Comparison of ENCODE assay signal across 14 cellular contexts in the genomic region with DNA sequence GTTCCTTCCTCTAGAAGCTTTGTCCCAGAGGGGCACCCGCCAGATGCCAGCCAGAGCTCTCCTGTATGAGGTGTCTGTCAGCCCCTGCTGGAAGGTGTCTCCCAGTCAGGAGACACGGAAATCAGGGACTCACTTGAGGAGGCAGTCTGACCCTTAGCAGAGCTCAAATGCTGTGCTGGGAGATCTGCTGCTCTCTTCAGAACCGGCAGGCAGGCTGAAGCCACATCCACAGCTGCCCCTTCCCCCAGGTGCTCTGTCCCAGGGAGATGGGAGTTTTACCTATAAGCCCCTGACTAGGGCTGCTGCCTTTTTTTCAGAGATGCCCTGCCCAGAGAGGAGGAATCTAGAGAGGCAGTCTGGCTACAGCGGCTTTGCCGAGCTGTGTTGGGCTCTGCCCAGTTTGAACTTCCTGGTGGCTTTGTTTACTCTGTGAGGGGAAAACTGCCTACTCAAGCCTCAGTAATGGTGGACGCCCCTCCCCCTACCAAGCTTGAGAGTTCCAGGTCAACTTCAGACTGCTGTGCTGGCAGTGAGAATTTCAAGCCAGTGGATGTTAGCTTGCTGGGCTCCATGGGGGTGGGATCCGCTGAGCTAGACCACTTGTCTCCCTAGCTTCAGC. TPM values are rescaled to one million over a fixed set of nuclear protein-coding genes. Genes with fewer than 3 reads are reported as not detected.
DNase-seq lines count a peak whose midpoint lies in the region; ATAC-seq and TF ChIP-seq lines count a peak whose summit lies in the region.
"Not testable (repeated sequence)": the region's sequence is repeated elsewhere in the genome, so short reads cannot be mapped to it uniquely, and the experiment has no call there.
"Had no signal": no experiment of that assay in that cellular context is flagged by ENCODE, and none has a peak within 500 bp of the region (broad histone marks: within the 10 kb centered on the region; RNA-seq: fewer than 3 reads in every experiment).

No MANE protein-coding gene starts in this region.

- not testable (repeated sequence) for H4K8ac ChIP-seq in neuronal stem cell (ENCODE audit: low read depth, low read length)

- H3K14ac ChIP-seq in neuronal stem cell (ENCODE audit: low read length), result not testable (repeated sequence)

- H2AK5ac ChIP-seq in neuronal stem cell (ENCODE audit: low read depth, low read length), result not testable (repeated sequence)

- 70 to 88% methylated on average over 7 of the region's 7 CpGs for WGBS in lung, 2 donors
- no CpG with 5 or more reads among the region's 7 CpGs for WGBS in neuronal stem cell (ENCODE audit: extremely low coverage in 2 of 2, insufficient read length in 2 of 2, insufficient replicate concordance in 1 of 2), 2 donors

- not testable (repeated sequence) for H3K4me1 ChIP-seq in colonic mucosa; left lung; lung (ENCODE audit: control insufficient read depth in 2 of 2, insufficient read depth in 2 of 2, low read length in 2 of 2); neuronal stem cell (ENCODE audit: control insufficient read depth in 2 of 2, insufficient read depth in 1 of 2, low read depth in 1 of 2, low read length in 2 of 2)

- H3K9me3 ChIP-seq in colonic mucosa; left lung; lung (ENCODE audit: control insufficient read depth in 2 of 2, insufficient read depth in 1 of 2, low read length in 1 of 2); neuronal stem cell (replicated peaks in 1 of 2; ENCODE audit: control insufficient read depth in 2 of 2, insufficient read depth in 1 of 2, low read depth in 1 of 2, low read length in 2 of 2): not testable (repeated sequence)

- H3K4ac ChIP-seq in neuronal stem cell (ENCODE audit: low read length), result not testable (repeated sequence)

- H3K4me3 ChIP-seq in colonic mucosa; left lung; lung; neuronal stem cell (ENCODE audit: low read length in 2 of 2): not testable (repeated sequence)

- H3K9ac ChIP-seq in colonic mucosa (ENCODE audit: low read depth in 2 of 2, low read length in 2 of 2); neuronal stem cell (ENCODE audit: low read depth, low read length, poor library complexity): not testable (repeated sequence)

- H2BK120ac ChIP-seq in neuronal stem cell (ENCODE audit: low read depth, low read length), result not testable (repeated sequence)

- H3K27me3 ChIP-seq in colonic mucosa; lung (ENCODE audit: control insufficient read depth, insufficient read depth); neuronal stem cell (ENCODE audit: control insufficient read depth in 3 of 3, insufficient read depth in 3 of 3, low read depth in 1 of 3, low read length in 3 of 3): not testable (repeated sequence)
- peaks cover 0 to 40% of the 10 kb centered on the region in 2 donors for H3K27me3 ChIP-seq in left lung

- intact Hi-C loops in colonic mucosa (cut with DNase I); left lung (cut with DNase I): not testable (repeated sequence)

- not testable (repeated sequence) for H3K36me3 ChIP-seq in colonic mucosa; left lung; lung (ENCODE audit: control insufficient read depth in 2 of 2, insufficient read depth in 2 of 2, low read length in 2 of 2); neuronal stem cell (replicated peaks in 1 of 2; ENCODE audit: control insufficient read depth in 2 of 2, insufficient read depth in 2 of 2, low read length in 2 of 2)

- not testable (repeated sequence) for H2BK5ac ChIP-seq in neuronal stem cell (ENCODE audit: low read length)

- H2BK12ac ChIP-seq in neuronal stem cell (ENCODE audit: low read length), result not testable (repeated sequence)

- H4K91ac ChIP-seq in neuronal stem cell (ENCODE audit: low read depth, low read length, poor library complexity), result not testable (repeated sequence)

- H2AFZ ChIP-seq in neuronal stem cell (ENCODE audit: low read length), result peak overlapping the region; percentile 49

- DNase-seq in COLO668 (lab: John Stamatoyannopoulos, UW; ENCODE audit: unreplicated experiment) (peak; percentile 13), DMS53 (lab: John Stamatoyannopoulos, UW) (peak; percentile 51), HT-29 (ENCODE audit: low spot score) (peak; percentile 55), colonic mucosa (peak; percentile 51), left lung (peak in 1 of 2 donors; percentile 55), lung (ENCODE audit: low spot score) (peak; percentile 58)
- not testable (repeated sequence) for DNase-seq in neuronal stem cell (ENCODE audit: low spot score)

- H3K27ac ChIP-seq in colonic mucosa; left lung; lung (ENCODE audit: low read depth in 1 of 2, low read length in 1 of 2); neuronal stem cell (replicated peaks; ENCODE audit: low read length): not testable (repeated sequence)

- H2BK15ac ChIP-seq in neuronal stem cell (ENCODE audit: low read length), result not testable (repeated sequence)

- not testable (repeated sequence) for H3K79me1 ChIP-seq in neuronal stem cell (ENCODE audit: low read depth, low read length)

- not testable (repeated sequence) for TF ChIP-seq CTCF in colonic mucosa (IDR thresholded peaks at IDR 0.05); left lung (IDR thresholded peaks at IDR 0.05); lung (IDR thresholded peaks at IDR 0.05; ENCODE audit: control extremely low read depth, extremely low read depth)

- H3K4me2 ChIP-seq in neuronal stem cell (ENCODE audit: insufficient read depth, low read length, poor library complexity, severe bottlenecking), result not testable (repeated sequence)

- ATAC-seq in left lung, result peak; percentile 33
- ATAC-seq in lung (ENCODE audit: insufficient read depth, low FRiP score), result not testable (repeated sequence)

- H3K23ac ChIP-seq in neuronal stem cell (ENCODE audit: low read depth, low read length, poor library complexity), result not testable (repeated sequence)

- H3K18ac ChIP-seq in neuronal stem cell (ENCODE audit: low read length), result not testable (repeated sequence)

RNA-seq across cellular contexts. Expression of a gene that starts 8.1 kb away (rescaled TPM):
- total RNA-seq in HT-29 (2014; rRNA removed; shearing (Covaris generic)), result 17.7 and 21.9 TPM in 2 replicates
- total RNA-seq in colonic mucosa (100 to 1,000 TPM; 117 to 285 TPM), left lung (100 to 1,000 TPM; 232 to 258 TPM), lung (100 to 1,000 TPM in 1 of 2 donors, 10 to 100 TPM in 1; 62.8 to 499 TPM)
- 1,000 to 10,000 TPM in 1 of 2 donors, 100 to 1,000 TPM in 1; 547 to 1,020 TPM for polyA plus RNA-seq in lung
- 56.3 TPM for polyA plus RNA-seq in neuronal stem cell (2013, experiment 1 of 2)
- polyA plus RNA-seq in neuronal stem cell (2013, experiment 2 of 2), result 58.1 TPM
- total RNA-seq: GM12878, GM23248, H4 had no signal
- polyA plus RNA-seq: A549; CD4-positive, alpha-beta memory T cell; GM23248 had no signal

RNA-seq across cellular contexts. Expression of a gene that starts 37.8 kb away (rescaled TPM):
- total RNA-seq in HT-29 (2014; rRNA removed; shearing (Covaris generic)), result not detected in 2 replicates
- not detected for total RNA-seq in colonic mucosa
- not detected for total RNA-seq in left lung
- total RNA-seq in lung, result not detected
- under 1 TPM in 1 of 2 donors, not detected in 1; 0.18 TPM for polyA plus RNA-seq in lung
- polyA plus RNA-seq in neuronal stem cell (2013, experiment 1 of 2), result not detected
- not detected for polyA plus RNA-seq in neuronal stem cell (2013, experiment 2 of 2)
- total RNA-seq: Caco-2; CD4-positive, alpha-beta memory T cell; GM12878; GM23248; H4; H9 had no signal
- polyA plus RNA-seq: A549; CD4-positive, alpha-beta memory T cell; GM12878; GM23248 had no signal
